Comparison of ENCODE assay signal across 8 cellular contexts in genomic region chr22:28829358-28830181, GRCh38. TPM values are rescaled to one million over a fixed set of nuclear protein-coding genes. Genes with fewer than 3 reads are reported as not detected.
DNase-seq lines count a peak whose midpoint lies in the region; ATAC-seq and TF ChIP-seq lines count a peak whose summit lies in the region.

No MANE protein-coding gene starts in this region.

- no peak overlapping the region for H3K4me3 ChIP-seq in right atrium auricular region
- no peak overlapping the region for H3K4me3 ChIP-seq in aorta (ENCODE audit: low read length in 2 of 2)

- H3K4me1 ChIP-seq in right atrium auricular region: peaks cover 0 to 4% of the 10 kb centered on the region in 2 donors
- no peaks in the 10 kb centered on the region for H3K4me1 ChIP-seq in aorta (ENCODE audit: control insufficient read depth in 1 of 2, insufficient read depth in 2 of 2, low read length in 2 of 2)

- WGBS in aorta, 2 donors: 40 to 41% methylated on average over 12 of the region's 12 CpGs

- no peaks in the 10 kb centered on the region for H3K36me3 ChIP-seq in right atrium auricular region
- H3K36me3 ChIP-seq in aorta (ENCODE audit: control insufficient read depth in 1 of 2, insufficient read depth in 2 of 2, low read length in 1 of 2): no peaks in the 10 kb centered on the region

- H3K9me3 ChIP-seq in right atrium auricular region (no peaks in the 10 kb centered on the region), aorta (ENCODE audit: control insufficient read depth, low read length) (no peaks in the 10 kb centered on the region)

- TF ChIP-seq CTCF in right atrium auricular region (IDR thresholded peaks at IDR 0.05): peak; percentile 87 to 98

- H3K27ac ChIP-seq in right atrium auricular region (no peak overlapping the region), aorta (ENCODE audit: low read depth in 1 of 2, low read length in 2 of 2) (no peak overlapping the region)

- intact Hi-C loops in aorta (cut with DNase I): loop anchor here (1.0 to 10.0 kb wide), 5 partner anchors 229 to 805 kb away; no protein-coding TSS in a partner anchor

- DNase-seq in GM04504 (ENCODE audit: low read depth): peak; percentile 42
- peak; percentile 60 for DNase-seq in LoVo (ENCODE audit: low spot score)
- DNase-seq in T-helper 1 cell: peak; percentile 37 to 83 (median 60)
- DNase-seq in anterior cingulate cortex (lab: John Stamatoyannopoulos, UW): peak in 50 of 58 donors; percentile 2 to 78 (median 44)
- DNase-seq in right atrium auricular region (ENCODE audit: low spot score): peak; percentile 83
- DNase-seq in renal cortical epithelial cell (ENCODE audit: low read depth): peak; percentile 50
- DNase-seq in aorta: peak; percentile 86 to 88

- H3K27me3 ChIP-seq in right atrium auricular region: no peaks in the 10 kb centered on the region
- no peaks in the 10 kb centered on the region for H3K27me3 ChIP-seq in aorta (ENCODE audit: control insufficient read depth in 1 of 2, insufficient read depth in 2 of 2, low read length in 1 of 2)

- ATAC-seq in aorta (ENCODE audit: low FRiP score) (peak; percentile 93), GM19023 (IDR thresholded peaks at IDR 0.05; ENCODE audit: unreplicated experiment) (no peak)

RNA-seq across cellular contexts. Expression of gene XBP1, which starts 29.2 kb away (rescaled TPM):
- total RNA-seq in right atrium auricular region: 100 to 1,000 TPM; 104 to 160 TPM
- 156 and 197 TPM in 2 replicates for total RNA-seq in renal cortical epithelial cell
- total RNA-seq in aorta: 100 to 1,000 TPM; 118 to 143 TPM
- 10 to 100 TPM; 49.3 to 73.5 TPM for polyA plus RNA-seq in aorta

RNA-seq across cellular contexts. Expression of gene ZNRF3, which starts 53.8 kb away (rescaled TPM):
- 10 to 100 TPM in 1 of 2 donors, 1 to 10 TPM in 1; 7.9 to 11.5 TPM for total RNA-seq in right atrium auricular region
- total RNA-seq in renal cortical epithelial cell: 6.1 and 26.9 TPM in 2 replicates
- total RNA-seq in aorta: 10 to 100 TPM in 1 of 2 donors, 1 to 10 TPM in 1; 7.2 to 11.8 TPM
- polyA plus RNA-seq in aorta: 1 to 10 TPM; 1.4 to 2.9 TPM

RNA-seq across cellular contexts. Expression of gene CCDC117, which starts 57.1 kb away (rescaled TPM):
- total RNA-seq in right atrium auricular region (10 to 100 TPM; 13.6 to 17.3 TPM), renal cortical epithelial cell (18.2 and 20.6 TPM in 2 replicates), aorta (10 to 100 TPM; 20.3 to 26.9 TPM)
- 1 to 10 TPM; 6.7 to 9.6 TPM for polyA plus RNA-seq in aorta
